Comparison of ENCODE assay signal across 9 cellular contexts in genomic region chr17:5500804-5501391, GRCh38. TPM values are rescaled to one million over a fixed set of nuclear protein-coding genes. Genes with fewer than 3 reads are reported as not detected.
A peak's percentile ranks its signal among the peaks of the same experiment; 100 is the strongest.
DNase-seq lines count a peak whose midpoint lies in the region; ATAC-seq and TF ChIP-seq lines count a peak whose summit lies in the region.
"Had no signal": no experiment of that assay in that cellular context is flagged by ENCODE, and none has a peak within 500 bp of the region (broad histone marks: within the 10 kb centered on the region; RNA-seq: fewer than 3 reads in every experiment).

No MANE protein-coding gene starts in this region.

- peak overlapping the region; percentile 63 for H3K4me2 ChIP-seq in OCI-LY7 (ENCODE audit: low read length)

- peak; percentile 95 for ATAC-seq in CD4-positive, alpha-beta T cell (ENCODE audit: poor library complexity)
- ATAC-seq in HG03442 (IDR thresholded peaks at IDR 0.05; ENCODE audit: unreplicated experiment) (peak; percentile 39), naive B cell (ENCODE audit: low read depth in 2 of 2) (peak; percentile 94 to 97)
- ATAC-seq: HCT116 had no signal

- DNase-seq in CD4-positive, alpha-beta T cell, result peak; percentile 60 to 83 (median 70)
- DNase-seq in OCI-LY7 (ENCODE audit: low spot score), result peak; percentile 69
- peak; percentile 59 for DNase-seq in activated T-helper 9 cell treated with anti-CD3 and anti-CD28 coated beads, Interleukin-2, amount 50 U/mL, for 16 hours (ENCODE audit: low read depth)
- DNase-seq in fibroblast of peridontal ligament (ENCODE audit: extremely low read depth), result peak; percentile 87
- DNase-seq in naive B cell, result peak; percentile 75
- peak; percentile 34 for DNase-seq in stimulated activated CD8-positive, alpha-beta memory T cell treated with anti-CD3 and anti-CD28 coated beads, Interleukin-7, amount 100 ng/mL, for 24 hours (ENCODE audit: low read depth)
- no peak for DNase-seq in Caco-2

- no peaks in the 10 kb centered on the region for H4K20me1 ChIP-seq in OCI-LY7 (ENCODE audit: insufficient read depth, low read length)

- H3K4me3 ChIP-seq in OCI-LY7 (ENCODE audit: low read depth, low read length, poor library complexity, severe bottlenecking), result peak overlapping the region; percentile 61
- no peak overlapping the region for H3K4me3 ChIP-seq in Caco-2 (ENCODE audit: low read depth, low read length)

- H3K9me3 Mint-ChIP-seq in CD4-positive, alpha-beta T cell, result no peaks in the 10 kb centered on the region
- H3K9me3 Mint-ChIP-seq in naive B cell (no peaks in the 10 kb centered on the region), Caco-2 (ENCODE audit: unreplicated experiment) (no peaks in the 10 kb centered on the region)

- peak overlapping the region; percentile 62 for H3K4me3 Mint-ChIP-seq in CD4-positive, alpha-beta T cell
- H3K4me3 Mint-ChIP-seq in naive B cell, result peak overlapping the region; percentile 37 to 95 (median 79)
- no peak overlapping the region for H3K4me3 Mint-ChIP-seq in Caco-2 (ENCODE audit: unreplicated experiment)

- peaks cover 21% of the 10 kb centered on the region for H3K4me1 Mint-ChIP-seq in CD4-positive, alpha-beta T cell (ENCODE audit: low read depth)
- H3K4me1 Mint-ChIP-seq in naive B cell (peaks cover 21 to 29% (median 25%) of the 10 kb centered on the region in 3 donors), Caco-2 (ENCODE audit: low read depth, unreplicated experiment) (no peaks in the 10 kb centered on the region)

- H3K27ac ChIP-seq in CD4-positive, alpha-beta T cell (ENCODE audit: low read depth, low read length), result no peak overlapping the region
- H3K27ac ChIP-seq in OCI-LY7 (ENCODE audit: low read depth, low read length, poor library complexity, severe bottlenecking), result no peak overlapping the region

- H3K36me3 ChIP-seq in OCI-LY7 (ENCODE audit: insufficient read depth, low read length) (no peaks in the 10 kb centered on the region), Caco-2 (ENCODE audit: control insufficient read depth, insufficient read depth, low read length) (no peaks in the 10 kb centered on the region)

- H3K79me2 ChIP-seq in OCI-LY7 (ENCODE audit: insufficient read depth, low read depth, low read length), result no peaks in the 10 kb centered on the region

- POLR2A ChIA-PET in CD4-positive, alpha-beta T cell (lab: Charles Lee), result interaction anchor here (1.0 to 5.4 kb wide), 4 partner anchors 14 to 82 kb away, joined by 5 to 51 read pairs (median 8); partner anchors contain the start of genes DERL2, MIS12, NUP88 and RPAIN
- POLR2A ChIA-PET in OCI-LY7 (lab: Charles Lee), result no interaction called here
- POLR2A ChIA-PET in Caco-2 (lab: Charles Lee), result no interaction called here

- H3K36me3 Mint-ChIP-seq in CD4-positive, alpha-beta T cell (ENCODE audit: low read depth), result peaks cover 53% of the 10 kb centered on the region
- H3K36me3 Mint-ChIP-seq in naive B cell (peaks cover 4 to 16% of the 10 kb centered on the region in 2 donors), Caco-2 (ENCODE audit: insufficient read depth, unreplicated experiment) (no peaks in the 10 kb centered on the region)

- no peak overlapping the region; the same call in 1 of the 2 replicates for H2AFZ ChIP-seq in OCI-LY7 (ENCODE audit: low read length)

- intact Hi-C loops in CD4-positive, alpha-beta T cell (cut with DNase I, micrococcal nuclease), result loop anchor here (1.0 kb wide), 2 partner anchors 14 to 15 kb away; partner anchors contain the start of genes DERL2 (in 1 of the 2) and MIS12 (in 1 of the 2)
- intact Hi-C loops in OCI-LY7 (cut with micrococcal nuclease; ENCODE audit: unreplicated experiment) (no loop called here), Caco-2 (cut with micrococcal nuclease; ENCODE audit: unreplicated experiment) (no loop called here)

- H3K27me3 Mint-ChIP-seq in CD4-positive, alpha-beta T cell, result no peaks in the 10 kb centered on the region
- H3K27me3 Mint-ChIP-seq in naive B cell (peaks cover 0 to 6% (median 0%) of the 10 kb centered on the region in 3 donors), Caco-2 (ENCODE audit: insufficient read depth, unreplicated experiment) (no peaks in the 10 kb centered on the region)

- BruUV-seq in OCI-LY7 (replicated peaks; lab: Mats Ljungman, UMichigan) (no TSS peak), Caco-2 (replicated peaks; lab: Mats Ljungman, UMichigan) (no TSS peak)

- H3K9me3 ChIP-seq in CD4-positive, alpha-beta T cell (ENCODE audit: control insufficient read depth, low read length), result no peaks in the 10 kb centered on the region
- no peaks in the 10 kb centered on the region for H3K9me3 ChIP-seq in OCI-LY7 (ENCODE audit: low read length)
- no peaks in the 10 kb centered on the region for H3K9me3 ChIP-seq in Caco-2

- no peaks in the 10 kb centered on the region for H3K27me3 ChIP-seq in CD4-positive, alpha-beta T cell (ENCODE audit: control insufficient read depth, insufficient read depth, low read length)
- H3K27me3 ChIP-seq in Caco-2 (replicated peaks; ENCODE audit: control insufficient read depth, insufficient read depth, low read length), result no peaks in the 10 kb centered on the region

- TF ChIP-seq CTCF in CD4-positive, alpha-beta T cell (IDR thresholded peaks at IDR 0.05), result no peak
- TF ChIP-seq CTCF in OCI-LY7 (conservative IDR thresholded peaks at IDR 0.05; ENCODE audit: low read length), result no peak
- TF ChIP-seq CTCF in Caco-2 (IDR thresholded peaks at IDR 0.05; ENCODE audit: insufficient read depth in 1 of 2, low read depth in 1 of 2, low read length in 1 of 2, severe bottlenecking in 1 of 2, unreplicated experiment in 1 of 2), result no peak

- H3K4me1 ChIP-seq in OCI-LY7 (ENCODE audit: insufficient read depth, low read length, poor library complexity, severe bottlenecking) (peaks cover 11% of the 10 kb centered on the region), Caco-2 (no peaks in the 10 kb centered on the region)

- peak overlapping the region; percentile 83 for H3K27ac Mint-ChIP-seq in CD4-positive, alpha-beta T cell
- H3K27ac Mint-ChIP-seq in naive B cell, result peak overlapping the region in 5 of 6 donors; percentile 47 to 95 (median 83)
- no peak overlapping the region for H3K27ac Mint-ChIP-seq in Caco-2 (ENCODE audit: unreplicated experiment)

- CTCF ChIA-PET in CD4-positive, alpha-beta T cell (lab: Charles Lee), result no interaction called here
- CTCF ChIA-PET in OCI-LY7 (lab: Charles Lee; ENCODE audit: unreplicated experiment), result no interaction called here
- CTCF ChIA-PET in Caco-2 (lab: Charles Lee), result no interaction called here

- no peaks in the 10 kb centered on the region for H3K9me2 ChIP-seq in OCI-LY7 (ENCODE audit: insufficient read depth, low read length)

RNA-seq across cellular contexts. Expression of gene MIS12, which starts 14.5 kb away (rescaled TPM):
- total RNA-seq in CD4-positive, alpha-beta T cell, result 10 to 100 TPM; 19.2 to 20.3 TPM
- total RNA-seq in OCI-LY7 (2014; rRNA removed; shearing (Covaris generic)), result 21.0 and 26.4 TPM in 2 replicates
- total RNA-seq in OCI-LY7 (2022) (35.0 and 36.3 TPM in 2 replicates), Caco-2 (2022) (11.7 and 13.9 TPM in 2 replicates)
- polyA plus RNA-seq in naive B cell (ENCODE audit: low read depth in 6 of 6), result 10 to 100 TPM; 12.2 to 34.3 (median 26.8) TPM

RNA-seq across cellular contexts. Expression of gene DERL2, which starts 14.9 kb away (rescaled TPM):
- total RNA-seq in CD4-positive, alpha-beta T cell, result 10 to 100 TPM; 88.3 to 98.7 TPM
- total RNA-seq in OCI-LY7 (2014; rRNA removed; shearing (Covaris generic)), result 25.8 and 28.1 TPM in 2 replicates
- 56.3 and 56.9 TPM in 2 replicates for total RNA-seq in OCI-LY7 (2022)
- 10 to 100 TPM; 59.7 to 96.5 (median 69.5) TPM for polyA plus RNA-seq in naive B cell (ENCODE audit: low read depth in 6 of 6)
- total RNA-seq in Caco-2 (2022), result 34.1 and 34.9 TPM in 2 replicates

RNA-seq across cellular contexts. Expression of gene DHX33, which starts 32.1 kb away (rescaled TPM):
- 1 to 10 TPM; 2.5 to 2.9 TPM for total RNA-seq in CD4-positive, alpha-beta T cell
- total RNA-seq in OCI-LY7 (2014; rRNA removed; shearing (Covaris generic)), result 19.1 and 24.0 TPM in 2 replicates
- total RNA-seq in OCI-LY7 (2022), result 35.2 and 38.4 TPM in 2 replicates
- polyA plus RNA-seq in naive B cell (ENCODE audit: low read depth in 6 of 6), result 1 to 10 TPM in 3 of 6 donors, under 1 TPM in 3; 0.19 to 1.9 (median 1.1) TPM
- total RNA-seq in Caco-2 (2022), result 15.5 and 17.1 TPM in 2 replicates

Comparison
In these comparisons a context has a peak if more than half of its experiments do, and no peak if none do; other contexts are left out.
1. ATAC-seq: peak in every context shown above with its lines; median percentile 96 in naive B cell; 95 in CD4-positive, alpha-beta T cell; 39 in HG03442.
2. DNase-seq: peak in CD4-positive, alpha-beta T cell (10 of 10), OCI-LY7 (single experiment), activated T-helper 9 cell treated with anti-CD3 and anti-CD28 coated beads, Interleukin-2, amount 50 U/mL, for 16 hours (single experiment), fibroblast of peridontal ligament (single experiment), naive B cell (single experiment) and stimulated activated CD8-positive, alpha-beta memory T cell treated with anti-CD3 and anti-CD28 coated beads, Interleukin-7, amount 100 ng/mL, for 24 hours (single experiment); none in Caco-2 (0 of 2).
3. intact Hi-C loops: an anchor here in CD4-positive, alpha-beta T cell (1.0 kb wide); none called in OCI-LY7 and Caco-2.